In genomic region chr4:107931775-107932321, GRCh38 we compare ENCODE assay signal across 8 cellular contexts. TPM values are rescaled to one million over a fixed set of nuclear protein-coding genes. Genes with fewer than 3 reads are reported as not detected.
DNase-seq lines count a peak whose midpoint lies in the region; ATAC-seq and TF ChIP-seq lines count a peak whose summit lies in the region.

No MANE protein-coding gene starts in this region.

- ATAC-seq in GM21619 (IDR thresholded peaks at IDR 0.05; ENCODE audit: unreplicated experiment) (peak; percentile 19), HG02798 (IDR thresholded peaks at IDR 0.05; ENCODE audit: poor library complexity, unreplicated experiment) (no peak), HG03439 (IDR thresholded peaks at IDR 0.05; ENCODE audit: unreplicated experiment) (no peak)

- no peaks in the 10 kb centered on the region for H4K20me1 ChIP-seq in BLaER1
- no peaks in the 10 kb centered on the region for H4K20me1 ChIP-seq in OCI-LY1 (ENCODE audit: insufficient read depth, low read length)

- H3K9me2 ChIP-seq in OCI-LY1 (ENCODE audit: low read depth, low read length), result no peaks in the 10 kb centered on the region

- peak overlapping the region; percentile 99 for H3K4me2 ChIP-seq in BLaER1
- H3K4me2 ChIP-seq in OCI-LY1 (ENCODE audit: low read length), result peak overlapping the region; percentile 75

- H2AFZ ChIP-seq in OCI-LY1 (ENCODE audit: low read length), result no peak overlapping the region

- H3K27me3 ChIP-seq in BLaER1 (peaks cover 11% of the 10 kb centered on the region), OCI-LY1 (ENCODE audit: insufficient read depth, low read length) (no peaks in the 10 kb centered on the region), kidney epithelial cell (ENCODE audit: control insufficient read depth, insufficient read depth, low read length) (peaks cover 2% of the 10 kb centered on the region)

- H3K79me2 ChIP-seq in OCI-LY1 (ENCODE audit: insufficient read depth, low read length), result no peaks in the 10 kb centered on the region

- DNase-seq in amygdala (lab: John Stamatoyannopoulos, UW), result peak in 30 of 56 donors; percentile 2 to 80 (median 41)
- no peak for DNase-seq in kidney epithelial cell (ENCODE audit: low read depth)
- DNase-seq in stimulated activated CD4-positive, alpha-beta T cell treated with anti-CD3 and anti-CD28 coated beads, Interleukin-2, amount 100 ng/mL, for 4 hours (ENCODE audit: low read depth), result peak; percentile 26

- H3K9me3 ChIP-seq in BLaER1 (no peaks in the 10 kb centered on the region), OCI-LY1 (ENCODE audit: low read length) (no peaks in the 10 kb centered on the region)

- TF ChIP-seq CTCF in OCI-LY1 (IDR thresholded peaks at IDR 0.05; ENCODE audit: low read length) (no peak), kidney epithelial cell (IDR thresholded peaks at IDR 0.05; ENCODE audit: insufficient read depth, low read length, poor library complexity, severe bottlenecking) (no peak)

- peaks cover 18% of the 10 kb centered on the region for H3K4me1 ChIP-seq in BLaER1
- H3K4me1 ChIP-seq in OCI-LY1 (ENCODE audit: insufficient read depth, low read length, severe bottlenecking), result peaks cover 27% of the 10 kb centered on the region

- H3K27ac ChIP-seq in BLaER1 (peak overlapping the region; percentile 69), OCI-LY1 (ENCODE audit: low read depth, low read length, poor library complexity, severe bottlenecking) (peak overlapping the region; percentile 8)

- H3K4me3 ChIP-seq in BLaER1 (peak overlapping the region; percentile 83), OCI-LY1 (ENCODE audit: low read depth, low read length, poor library complexity, severe bottlenecking) (peak overlapping the region; percentile 73), kidney epithelial cell (ENCODE audit: low read depth, low read length) (peak overlapping the region; percentile 60)

- H3K9ac ChIP-seq in BLaER1, result peak overlapping the region; percentile 79
- peak overlapping the region; percentile 70 for H3K9ac ChIP-seq in OCI-LY1 (ENCODE audit: low read length)

- no peaks in the 10 kb centered on the region for H3K36me3 ChIP-seq in BLaER1
- H3K36me3 ChIP-seq in OCI-LY1 (ENCODE audit: insufficient read depth, low read length), result peaks cover 9% of the 10 kb centered on the region; the same call in 1 of the 2 replicates
- H3K36me3 ChIP-seq in kidney epithelial cell (ENCODE audit: control insufficient read depth, insufficient read depth, low read length), result no peaks in the 10 kb centered on the region

- no peaks in the 10 kb centered on the region for H3F3A ChIP-seq in OCI-LY1 (ENCODE audit: insufficient read depth, low read length)

RNA-seq across cellular contexts. Expression of gene CYP2U1, which starts 0.5 kb away (rescaled TPM):
- total RNA-seq in kidney epithelial cell, result 11.8 and 12.3 TPM in 2 replicates

RNA-seq across cellular contexts. Expression of gene HADH, which starts 57.8 kb away (rescaled TPM):
- total RNA-seq in kidney epithelial cell, result 15.5 and 19.9 TPM in 2 replicates
